ENCODE assay signal across 16 cellular contexts in the genomic region with DNA sequence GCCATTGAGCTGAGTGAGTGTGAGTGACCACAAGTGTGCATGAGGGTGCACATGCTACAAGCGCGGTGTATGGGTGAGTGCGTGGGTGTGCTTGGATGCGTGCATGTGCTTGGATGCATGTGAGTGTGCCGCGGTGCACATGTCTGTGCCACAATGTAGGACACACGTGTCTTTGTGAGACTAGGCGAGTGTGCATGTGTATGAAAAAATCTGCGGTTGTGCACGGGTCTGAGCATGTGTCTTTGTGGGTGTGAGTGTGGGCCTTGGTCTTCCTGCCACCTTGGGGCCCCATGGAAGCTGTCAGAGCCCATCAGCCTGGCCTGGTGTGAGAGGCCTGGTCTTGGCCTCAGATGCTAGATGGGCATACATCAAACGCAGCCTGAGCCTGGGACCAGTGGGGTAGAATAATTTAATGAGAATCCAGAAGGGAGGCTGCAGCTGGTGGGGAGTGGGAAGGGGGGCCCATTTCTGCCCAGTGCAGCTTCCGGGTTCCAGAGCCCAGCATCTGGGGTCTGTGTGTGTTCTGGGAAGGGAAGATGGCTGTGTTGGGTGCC.
DNase-seq lines count a peak whose midpoint lies in the region; FAIRE-seq and TF ChIP-seq lines count a peak whose summit lies in the region.
"Had no signal": no experiment of that assay in that cellular context is flagged by ENCODE, and none has a peak within 500 bp of the region (broad histone marks: within the 10 kb centered on the region; RNA-seq: fewer than 3 reads in every experiment).

No MANE protein-coding gene starts in this region.

- H3T11ph ChIP-seq in H9 (ENCODE audit: low read length), result no peak overlapping the region

- H2AK5ac ChIP-seq in H9 (ENCODE audit: insufficient read length, low read length), result no peak overlapping the region
- peak overlapping the region; percentile 13 for H2AK5ac ChIP-seq in trophoblast cell (ENCODE audit: low read length)

- no CpG with 5 or more reads among the region's 12 CpGs for WGBS in H9 (ENCODE audit: extremely low coverage, insufficient read length, low lambda C conversion rate)
- WGBS in trophoblast cell (ENCODE audit: extremely low coverage, insufficient coverage, insufficient read length), result no CpG with 5 or more reads among the region's 12 CpGs

- H3K14ac ChIP-seq in H9 (ENCODE audit: insufficient read depth, low read length) (no peak overlapping the region), trophoblast cell (ENCODE audit: low read length) (no peak overlapping the region)

- no peak overlapping the region for H3K4me2 ChIP-seq in H9 (ENCODE audit: insufficient read depth, insufficient read length, low read length)
- no peak overlapping the region for H3K4me2 ChIP-seq in endothelial cell of umbilical vein (ENCODE audit: insufficient read depth, low read length)
- no peak overlapping the region for H3K4me2 ChIP-seq in trophoblast cell (ENCODE audit: low read length)
- H3K4me2 ChIP-seq: BLaER1, SK-N-SH had no signal

- peak overlapping the region in 2 of 3 experiments; percentile 46 to 81; a peak in 2 of 7 replicates for H3K27ac Mint-ChIP-seq in H9

- H3K27me3 Mint-ChIP-seq in H9 (ENCODE audit: low read depth), result peaks cover 4% of the 10 kb centered on the region

- H3K9me3 ChIP-seq in H9 (ENCODE audit: control insufficient read depth, low read depth, low read length), result no peaks in the 10 kb centered on the region
- H3K9me3 ChIP-seq in endothelial cell of umbilical vein (replicated peaks; ENCODE audit: control insufficient read depth, insufficient read depth, low read length), result no peaks in the 10 kb centered on the region
- no peaks in the 10 kb centered on the region for H3K9me3 ChIP-seq in trophoblast cell (ENCODE audit: insufficient read depth, low read depth, low read length)
- H3K9me3 ChIP-seq: BLaER1, SK-N-SH had no signal

- H2BK5ac ChIP-seq in H9 (ENCODE audit: insufficient read length, low read length), result no peak overlapping the region
- no peak overlapping the region for H2BK5ac ChIP-seq in trophoblast cell (ENCODE audit: low read depth, low read length, poor library complexity)

- H3K9me3 Mint-ChIP-seq in H9, result peaks cover 0 to under 1% of the 10 kb centered on the region in 2 experiments; a peak in 1 of 5 replicates
- H3K9me3 Mint-ChIP-seq: CD4-positive, alpha-beta memory T cell had no signal

- TF ChIP-seq CTCF in H9 (conservative IDR thresholded peaks at IDR 0.05) (no peak), endothelial cell of umbilical vein (IDR thresholded peaks at IDR 0.05; ENCODE audit: extremely low read depth in 1 of 2, insufficient read depth in 1 of 2, low read depth in 1 of 2, low read length in 2 of 2) (no peak)

- H3K79me1 ChIP-seq in H9 (ENCODE audit: insufficient read depth, low read depth, low read length, poor library complexity, severe bottlenecking) (no peaks in the 10 kb centered on the region), trophoblast cell (ENCODE audit: low read length) (peaks cover 16% of the 10 kb centered on the region)

- no peak overlapping the region for H2BK20ac ChIP-seq in H9 (ENCODE audit: low read depth, low read length, poor library complexity, severe bottlenecking)

- H2AFZ ChIP-seq in H9 (ENCODE audit: low read length) (no peak overlapping the region), endothelial cell of umbilical vein (ENCODE audit: low read depth, low read length) (no peak overlapping the region), trophoblast cell (ENCODE audit: insufficient read depth, low read length, poor library complexity) (no peak overlapping the region)

- H3K27ac ChIP-seq in H9 (ENCODE audit: insufficient read length, low read depth, low read length), result no peak overlapping the region
- no peak overlapping the region for H3K27ac ChIP-seq in endothelial cell of umbilical vein (ENCODE audit: insufficient read depth, low read depth, low read length)
- H3K27ac ChIP-seq in trophoblast cell (ENCODE audit: low read depth, low read length), result no peak overlapping the region
- H3K27ac ChIP-seq: BLaER1 had no signal

- H3K4me1 ChIP-seq in H9 (ENCODE audit: insufficient read depth, low read length) (peaks cover 8% of the 10 kb centered on the region; the same call in 1 of the 2 replicates), endothelial cell of umbilical vein (ENCODE audit: control insufficient read depth, extremely low read depth, insufficient read depth, low read length) (no peaks in the 10 kb centered on the region), trophoblast cell (ENCODE audit: control insufficient read depth in 1 of 2, insufficient read depth in 2 of 2, low read length in 2 of 2) (peaks cover 13 to 16% of the 10 kb centered on the region in 2 experiments)

- no TSS peak for BruUV-seq in endothelial cell of umbilical vein (replicated peaks; lab: Mats Ljungman, UMichigan)

- H4K91ac ChIP-seq in H9 (ENCODE audit: insufficient read length, low read depth, low read length), result no peak overlapping the region
- H4K91ac ChIP-seq in trophoblast cell (ENCODE audit: low read depth, low read length), result peak overlapping the region; percentile 18

- H2BK15ac ChIP-seq in H9 (ENCODE audit: low read depth, low read length), result no peak overlapping the region

- no peaks in the 10 kb centered on the region for H3K23me2 ChIP-seq in H9 (ENCODE audit: insufficient read length, low read depth, low read length, poor library complexity, severe bottlenecking)

- dilution Hi-C loops in endothelial cell of umbilical vein (cut with MboI; ENCODE audit: extremely low pct_ligation_motif_present, low sequenced_read_pairs), result loop anchor here (25.0 kb wide), 1 partner anchor 150 kb away; no protein-coding TSS in a partner anchor

- H3K23ac ChIP-seq in H9 (ENCODE audit: insufficient read length, low read depth, low read length) (peak overlapping the region; percentile 69), trophoblast cell (ENCODE audit: low read length) (no peak overlapping the region)

- H3K4me3 ChIP-seq in endothelial cell of umbilical vein (replicated peaks in 1 of 3; ENCODE audit: insufficient read depth in 1 of 3, low read depth in 1 of 3, low read length in 3 of 3) (no peak overlapping the region), trophoblast cell (ENCODE audit: low read depth, low read length) (no peak overlapping the region)
- H3K4me3 ChIP-seq: BLaER1 had no signal

- H3K36me3 ChIP-seq in endothelial cell of umbilical vein (ENCODE audit: control insufficient read depth in 2 of 2, extremely low read depth in 1 of 2, insufficient read depth in 2 of 2, low read length in 2 of 2) (no peaks in the 10 kb centered on the region), trophoblast cell (ENCODE audit: control insufficient read depth in 1 of 2, insufficient read depth in 2 of 2, low read length in 2 of 2) (no peaks in the 10 kb centered on the region)
- H3K36me3 ChIP-seq: BLaER1 had no signal

- no peak overlapping the region for H4K5ac ChIP-seq in H9 (ENCODE audit: insufficient read length, low read depth, low read length)

- peak overlapping the region; percentile 37 for H3K56ac ChIP-seq in H9 (ENCODE audit: insufficient read length, low read depth, low read length)

- H4K12ac ChIP-seq in trophoblast cell (ENCODE audit: low read depth, low read length), result no peak overlapping the region

- TF ChIP-seq POLR2A in endothelial cell of umbilical vein (IDR thresholded peaks at IDR 0.05; ENCODE audit: low read depth, low read length), result no peak

- H3K9ac ChIP-seq in H9 (ENCODE audit: extremely low read depth, insufficient read length, low read length) (no peak overlapping the region), endothelial cell of umbilical vein (replicated peaks; ENCODE audit: extremely low read depth, insufficient read depth, low read length) (no peak overlapping the region), trophoblast cell (ENCODE audit: low read length) (no peak overlapping the region)
- H3K9ac ChIP-seq: BLaER1, SK-N-SH had no signal

- CTCF ChIA-PET in endothelial cell of umbilical vein (lab: Charles Lee), result no interaction called here

- no peak for DNase-seq in H9
- peak; percentile 51 for DNase-seq in NCI-H2171 (lab: John Stamatoyannopoulos, UW)
- DNase-seq in endothelial cell of umbilical vein (ENCODE audit: low read depth, low spot score), result no peak
- no peak for DNase-seq in trophoblast cell
- no peak for DNase-seq in NCI-H69 (lab: John Stamatoyannopoulos, UW)
- no peak for DNase-seq in SIG-M5 treated with dmso at 0.1 percent for 504 hours (lab: John Stamatoyannopoulos, UW; ENCODE audit: unreplicated experiment)
- no peak for DNase-seq in NCI-H1436 treated with DMSO at 0.1 percent for 48 hours (lab: John Stamatoyannopoulos, UW)
- DNase-seq: CD4-positive, alpha-beta memory T cell; NCI-H1417; NCI-H2029; NCI-H774; OCI-M1; SHP77; SK-N-SH had no signal

- no peak overlapping the region for H3K4me3 Mint-ChIP-seq in H9
- H3K4me3 Mint-ChIP-seq: CD4-positive, alpha-beta memory T cell had no signal

- H2BK12ac ChIP-seq in H9 (ENCODE audit: insufficient read length, low read depth, low read length) (no peak overlapping the region), trophoblast cell (ENCODE audit: low read length) (peak overlapping the region; percentile 12)

- H4K20me1 ChIP-seq in H9 (ENCODE audit: control insufficient read depth, insufficient read depth, insufficient read length) (no peaks in the 10 kb centered on the region), endothelial cell of umbilical vein (replicated peaks; ENCODE audit: control insufficient read depth, extremely low read depth, insufficient read depth, low read length) (no peaks in the 10 kb centered on the region)
- H4K20me1 ChIP-seq: BLaER1 had no signal

- no peak overlapping the region for H2BK120ac ChIP-seq in H9 (ENCODE audit: low read depth, low read length, poor library complexity, severe bottlenecking)
- no peak overlapping the region for H2BK120ac ChIP-seq in trophoblast cell (ENCODE audit: insufficient read depth, low read length, poor library complexity)

- no peak overlapping the region for H4K8ac ChIP-seq in H9 (replicated peaks; ENCODE audit: insufficient read length, low read depth, low read length)
- H4K8ac ChIP-seq in trophoblast cell (ENCODE audit: low read depth, low read length), result no peak overlapping the region

- H3K4ac ChIP-seq in H9 (ENCODE audit: low read depth, low read length), result no peak overlapping the region
- no peak overlapping the region for H3K4ac ChIP-seq in trophoblast cell (ENCODE audit: low read depth, low read length)

- H3K4me1 Mint-ChIP-seq in H9, result peaks cover 34 to 43% of the 10 kb centered on the region in 2 experiments

- H3K79me2 ChIP-seq in H9 (ENCODE audit: insufficient read depth, low read length) (no peaks in the 10 kb centered on the region), endothelial cell of umbilical vein (ENCODE audit: control insufficient read depth, insufficient read depth, low read length) (no peaks in the 10 kb centered on the region), trophoblast cell (ENCODE audit: control insufficient read depth, insufficient read depth, low read length, poor library complexity) (no peaks in the 10 kb centered on the region)

- no peaks in the 10 kb centered on the region; a peak in 2 of 7 replicates for H3K36me3 Mint-ChIP-seq in H9 (ENCODE audit: insufficient read depth in 1 of 3, low read depth in 3 of 3)
- H3K36me3 Mint-ChIP-seq: CD4-positive, alpha-beta memory T cell had no signal

- FAIRE-seq in endothelial cell of umbilical vein (lab: Jason Lieb, UNC), result no peak
- FAIRE-seq: H54 had no signal

- H3K9me1 ChIP-seq in endothelial cell of umbilical vein (replicated peaks; ENCODE audit: control insufficient read depth, extremely low read depth, insufficient read depth, low read length), result no peaks in the 10 kb centered on the region

- H3K18ac ChIP-seq in H9 (ENCODE audit: insufficient read length, low read depth, low read length) (no peak overlapping the region), trophoblast cell (ENCODE audit: low read length) (no peak overlapping the region)

- H3K27me3 ChIP-seq in H9 (ENCODE audit: insufficient read depth, low read length) (no peaks in the 10 kb centered on the region), endothelial cell of umbilical vein (ENCODE audit: control insufficient read depth in 2 of 2, insufficient read depth in 2 of 2, low read length in 2 of 2) (peaks cover 0 to 9% of the 10 kb centered on the region in 2 experiments), trophoblast cell (ENCODE audit: insufficient read depth, low read length) (no peaks in the 10 kb centered on the region)
- H3K27me3 ChIP-seq: BLaER1 had no signal

- intact Hi-C loops in endothelial cell of umbilical vein (cut with micrococcal nuclease), result no loop called here

- POLR2A ChIA-PET in endothelial cell of umbilical vein (lab: Charles Lee), result no interaction called here
